8 cellular contexts compared by ENCODE assay signal in the genomic region with DNA sequence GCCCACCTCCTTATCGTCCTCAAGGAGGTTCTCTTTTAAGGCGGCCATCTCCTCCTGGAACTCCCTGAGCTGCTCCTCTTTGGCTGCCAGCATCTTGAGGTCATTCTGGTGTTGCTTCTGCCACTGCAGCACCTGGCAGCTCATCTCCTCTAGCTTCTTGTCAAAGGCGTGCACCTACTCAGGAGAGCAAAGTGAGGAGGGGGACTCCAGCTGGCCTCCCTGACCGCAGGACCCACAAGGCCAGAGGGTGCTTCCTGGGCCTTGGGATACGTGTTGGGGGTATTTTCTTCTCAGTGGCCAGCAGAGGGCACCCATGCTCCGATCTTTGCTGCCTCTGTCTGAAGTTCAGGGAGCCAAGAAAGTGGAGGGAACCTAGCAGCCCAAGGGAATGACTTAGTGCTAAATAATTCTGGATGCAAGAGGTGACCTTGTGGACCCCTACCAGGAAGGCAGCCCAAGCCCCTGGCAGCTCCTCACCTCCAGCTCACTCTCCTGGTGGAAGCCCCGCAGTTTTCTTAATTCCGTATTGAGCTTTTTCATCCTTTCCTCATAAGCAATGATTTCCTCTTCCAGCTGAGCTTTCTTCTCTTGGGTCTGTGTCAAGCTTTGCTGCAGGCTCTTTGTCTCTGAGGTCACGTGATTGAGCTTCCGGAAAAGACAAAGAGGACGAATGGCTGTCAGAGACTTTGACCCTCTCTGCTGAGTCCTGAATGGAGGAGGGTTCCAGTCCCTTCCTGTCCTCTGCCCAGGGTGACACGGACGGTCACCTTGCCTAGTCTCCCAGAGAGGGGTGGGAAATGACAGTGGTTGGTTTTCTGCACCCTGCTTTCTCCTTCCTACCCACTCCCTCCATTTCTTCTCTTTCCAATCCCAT. TPM values are rescaled to one million over a fixed set of nuclear protein-coding genes. Genes with fewer than 3 reads are reported as not detected.
DNase-seq lines count a peak whose midpoint lies in the region; ATAC-seq, FAIRE-seq and TF ChIP-seq lines count a peak whose summit lies in the region.

No MANE protein-coding gene starts in this region.

- H3K4me3 ChIP-seq in cardiac fibroblast (replicated peaks in 1 of 2; ENCODE audit: low read depth in 2 of 2, low read length in 2 of 2) = no peak overlapping the region
- H3K4me3 ChIP-seq in kidney epithelial cell (ENCODE audit: low read depth, low read length) = no peak overlapping the region

- H3K27me3 ChIP-seq in kidney epithelial cell (ENCODE audit: control insufficient read depth, insufficient read depth, low read length) = no peaks in the 10 kb centered on the region

- TF ChIP-seq CTCF in D721Med (IDR thresholded peaks at IDR 0.05; ENCODE audit: insufficient read depth, missing control alignments) (peak; percentile 84), VCaP (conservative IDR thresholded peaks at IDR 0.05) (peak; percentile 76), cardiac fibroblast (IDR thresholded peaks at IDR 0.05; ENCODE audit: low read depth, low read length) (peak; percentile 66), kidney epithelial cell (IDR thresholded peaks at IDR 0.05; ENCODE audit: insufficient read depth, low read length, poor library complexity, severe bottlenecking) (peak; percentile 83)

- DNase-seq in D721Med (ENCODE audit: insufficient read length, low spot score) = peak; percentile 30
- peak; percentile 78 for DNase-seq in HEK293T (ENCODE audit: extremely low spot score)
- peak; percentile 65 for DNase-seq in NCI-H2171 (lab: John Stamatoyannopoulos, UW)
- peak; percentile 87 to 88 for DNase-seq in cardiac fibroblast (ENCODE audit: low read depth in 2 of 2)
- DNase-seq in kidney epithelial cell (ENCODE audit: low read depth) = peak; percentile 26
- peak; percentile 43 to 56 for DNase-seq in stimulated activated CD4-positive, alpha-beta T cell treated with anti-CD3 and anti-CD28 coated beads, Interleukin-1b, Interleukin-23, amount 100 ng/mL, for 4 hours (ENCODE audit: low read depth in 2 of 2)

- no peak for FAIRE-seq in D721Med (lab: Jason Lieb, UNC)

- POLR2A ChIA-PET in HEK293T (lab: Yijun Ruan, JAX) = no interaction called here

- H3K27ac ChIP-seq in VCaP = no peak overlapping the region; the same call in 1 of the 2 replicates

- no peak for ATAC-seq in HG03135 (IDR thresholded peaks at IDR 0.05; ENCODE audit: unreplicated experiment)

- no peaks in the 10 kb centered on the region for H3K36me3 ChIP-seq in kidney epithelial cell (ENCODE audit: control insufficient read depth, insufficient read depth, low read length)

- CTCF ChIA-PET in HEK293T (lab: Yijun Ruan, JAX) = interaction anchor here (0.6 to 1.9 kb wide), 5 partner anchors 11 to 342 kb away, joined by 3 to 12 read pairs (median 3); no protein-coding TSS in a partner anchor

TF ChIP-seq in HEK293T, 16 proteins besides CTCF, POLR2A, EP300 and RAD21:
- TF ChIP-seq SUZ12 (IDR thresholded peaks at IDR 0.05) = no peak
- TF ChIP-seq, protein P1, sequence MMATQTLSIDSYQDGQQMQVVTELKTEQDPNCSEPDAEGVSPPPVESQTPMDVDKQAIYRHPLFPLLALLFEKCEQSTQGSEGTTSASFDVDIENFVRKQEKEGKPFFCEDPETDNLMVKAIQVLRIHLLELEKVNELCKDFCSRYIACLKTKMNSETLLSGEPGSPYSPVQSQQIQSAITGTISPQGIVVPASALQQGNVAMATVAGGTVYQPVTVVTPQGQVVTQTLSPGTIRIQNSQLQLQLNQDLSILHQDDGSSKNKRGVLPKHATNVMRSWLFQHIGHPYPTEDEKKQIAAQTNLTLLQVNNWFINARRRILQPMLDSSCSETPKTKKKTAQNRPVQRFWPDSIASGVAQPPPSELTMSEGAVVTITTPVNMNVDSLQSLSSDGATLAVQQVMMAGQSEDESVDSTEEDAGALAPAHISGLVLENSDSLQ (IDR thresholded peaks at IDR 0.05) = no peak
- TF ChIP-seq ELF4 (IDR thresholded peaks at IDR 0.05) = no peak
- no peak for TF ChIP-seq CTBP1 (IDR thresholded peaks at IDR 0.05; ENCODE audit: borderline replicate concordance)
- TF ChIP-seq BHLHE40 (IDR thresholded peaks at IDR 0.05; ENCODE audit: borderline replicate concordance) = no peak
- no peak for TF ChIP-seq ARNT (IDR thresholded peaks at IDR 0.05)
- no peak for TF ChIP-seq L3MBTL2 (conservative IDR thresholded peaks at IDR 0.05)
- TF ChIP-seq TARDBP (IDR thresholded peaks at IDR 0.05) = no peak
- no peak for TF ChIP-seq HDGF (IDR thresholded peaks at IDR 0.05; ENCODE audit: borderline replicate concordance)
- no peak for TF ChIP-seq FOXK2 (IDR thresholded peaks at IDR 0.05)

RNA-seq across cellular contexts. Expression of a gene that starts 31.4 kb away (rescaled TPM):
- 35.4 and 46.0 TPM in 2 replicates for total RNA-seq in kidney epithelial cell

RNA-seq across cellular contexts. Expression of a gene that starts 31.6 kb away (rescaled TPM):
- total RNA-seq in kidney epithelial cell = 9.1 and 11.7 TPM in 2 replicates

RNA-seq across cellular contexts. Expression of a gene that starts 47.0 kb away (rescaled TPM):
- 0.75 TPM in 1 of 2 replicates, not detected in the other for total RNA-seq in kidney epithelial cell

Comparison
In these comparisons a context has a peak if more than half of its experiments do, and no peak if none do; other contexts are left out.
1. DNase-seq: peak in every context shown above with its lines; median percentile 88 in cardiac fibroblast; 78 in HEK293T; 65 in NCI-H2171; 50 in stimulated activated CD4-positive, alpha-beta T cell treated with anti-CD3 and anti-CD28 coated beads, Interleukin-1b, Interleukin-23, amount 100 ng/mL, for 4 hours; 30 in D721Med; 26 in kidney epithelial cell.